8 cellular contexts compared by ENCODE assay signal in genomic region chr4:48269861-48270515, GRCh38. TPM values are rescaled to one million over a fixed set of nuclear protein-coding genes. Genes with fewer than 3 reads are reported as not detected.
A peak's percentile ranks its signal among the peaks of the same experiment; 100 is the strongest.
DNase-seq lines count a peak whose midpoint lies in the region; ATAC-seq and TF ChIP-seq lines count a peak whose summit lies in the region.

No MANE protein-coding gene starts in this region.

- H3K4me1 ChIP-seq in MM.1S (ENCODE audit: low read length) (peaks cover 14% of the 10 kb centered on the region), cardiac muscle cell (ENCODE audit: low read depth) (peaks cover 2% of the 10 kb centered on the region), upper lobe of left lung (peaks cover 0 to 11% (median 7%) of the 10 kb centered on the region in 4 donors)

- H3K36me3 ChIP-seq in GM06990 (ENCODE audit: control insufficient read depth, insufficient read depth, low read length): no peaks in the 10 kb centered on the region; the same call in 1 of the 2 replicates
- H3K36me3 ChIP-seq in MM.1S (replicated peaks; ENCODE audit: insufficient read depth, low read length): no peaks in the 10 kb centered on the region
- no peaks in the 10 kb centered on the region for H3K36me3 ChIP-seq in cardiac muscle cell
- no peaks in the 10 kb centered on the region for H3K36me3 ChIP-seq in upper lobe of left lung

- peaks cover 19% of the 10 kb centered on the region for H3F3A ChIP-seq in MM.1S (ENCODE audit: insufficient read depth, low read length)

- no peak for TF ChIP-seq CTCF in GM06990 (IDR thresholded peaks at IDR 0.05; ENCODE audit: insufficient read depth, low read length, poor library complexity, severe bottlenecking)
- peak; percentile 18; the same call in 1 of the 2 replicates for TF ChIP-seq CTCF in MM.1S (IDR thresholded peaks at IDR 0.05; ENCODE audit: low read length)
- TF ChIP-seq CTCF in cardiac muscle cell (IDR thresholded peaks at IDR 0.05; ENCODE audit: low read depth, low read length): peak; percentile 28
- peak in 3 of 6 experiments; percentile 34 to 55 (median 51) for TF ChIP-seq CTCF in upper lobe of left lung (IDR thresholded peaks at IDR 0.05)

- H3K4me3 Mint-ChIP-seq in activated naive CD8-positive, alpha-beta T cell treated with anti-CD3 and anti-CD28 coated beads for 36 hours: peak overlapping the region; percentile 93

- H3K9me3 ChIP-seq in MM.1S (replicated peaks; ENCODE audit: insufficient read depth, low read length): no peaks in the 10 kb centered on the region
- H3K9me3 ChIP-seq in cardiac muscle cell (ENCODE audit: low read depth): no peaks in the 10 kb centered on the region
- H3K9me3 ChIP-seq in upper lobe of left lung: no peaks in the 10 kb centered on the region

- no peaks in the 10 kb centered on the region for H4K20me1 ChIP-seq in MM.1S (ENCODE audit: insufficient read depth, low read length)

- WGBS in upper lobe of left lung, 2 donors: 4 to 42% methylated on average over 2 to 22 of the region's 41 CpGs

- DNase-seq in GM06990 (ENCODE audit: extremely low read depth, insufficient read length) (peak; percentile 94), HCEC 1CT (peak; percentile 77), MM.1S (peak; percentile 92), SKM-1 (lab: John Stamatoyannopoulos, UW; ENCODE audit: unreplicated experiment) (peak; percentile 75), cardiac muscle cell (ENCODE audit: low read depth in 1 of 2, low spot score in 1 of 2) (peak; percentile 74 to 94), pons (ENCODE audit: low spot score) (peak; percentile 28), upper lobe of left lung (peak; percentile 97 to 99)
- peak; percentile 91 for DNase-seq in activated naive CD8-positive, alpha-beta T cell treated with anti-CD3 and anti-CD28 coated beads for 36 hours

- H3K9me3 Mint-ChIP-seq in activated naive CD8-positive, alpha-beta T cell treated with anti-CD3 and anti-CD28 coated beads for 36 hours: peaks cover 2% of the 10 kb centered on the region

- H3K27me3 ChIP-seq in GM06990 (replicated peaks; ENCODE audit: control insufficient read depth, insufficient read depth, low read length) (no peaks in the 10 kb centered on the region), MM.1S (replicated peaks; ENCODE audit: insufficient read depth, low read length) (no peaks in the 10 kb centered on the region), cardiac muscle cell (no peaks in the 10 kb centered on the region), upper lobe of left lung (no peaks in the 10 kb centered on the region)

- H2AFZ ChIP-seq in MM.1S (ENCODE audit: low read length): peak overlapping the region; percentile 79

- no peaks in the 10 kb centered on the region for H3K9me2 ChIP-seq in MM.1S (replicated peaks; ENCODE audit: insufficient read depth, low read length)

- H3K4me3 ChIP-seq in GM06990 (replicated peaks; ENCODE audit: low read depth, low read length): peak overlapping the region; percentile 94
- peak overlapping the region; percentile 70 for H3K4me3 ChIP-seq in MM.1S (ENCODE audit: low read length)
- H3K4me3 ChIP-seq in cardiac muscle cell: peak overlapping the region; percentile 85
- H3K4me3 ChIP-seq in upper lobe of left lung: peak overlapping the region; percentile 70 to 98 (median 81)

- peak overlapping the region; percentile 87 for H3K27ac Mint-ChIP-seq in activated naive CD8-positive, alpha-beta T cell treated with anti-CD3 and anti-CD28 coated beads for 36 hours

- H3K9ac ChIP-seq in MM.1S (ENCODE audit: low read length): peak overlapping the region; percentile 80

- no peaks in the 10 kb centered on the region for H3K27me3 Mint-ChIP-seq in activated naive CD8-positive, alpha-beta T cell treated with anti-CD3 and anti-CD28 coated beads for 36 hours

- no peak for TF ChIP-seq EP300 in upper lobe of left lung (IDR thresholded peaks at IDR 0.05)

- TF ChIP-seq POLR2A in upper lobe of left lung (IDR thresholded peaks at IDR 0.05): peak in 1 of 4 donors; percentile 14

- peaks cover 19% of the 10 kb centered on the region for H3K4me1 Mint-ChIP-seq in activated naive CD8-positive, alpha-beta T cell treated with anti-CD3 and anti-CD28 coated beads for 36 hours

- peak overlapping the region; percentile 62 for H3K4me2 ChIP-seq in MM.1S (ENCODE audit: low read depth, low read length)

- H3K36me3 Mint-ChIP-seq in activated naive CD8-positive, alpha-beta T cell treated with anti-CD3 and anti-CD28 coated beads for 36 hours: peaks cover 4% of the 10 kb centered on the region

- H3K27ac ChIP-seq in MM.1S (ENCODE audit: low read length) (peak overlapping the region; percentile 91), cardiac muscle cell (peak overlapping the region; percentile 59), upper lobe of left lung (peak overlapping the region; percentile 86 to 93 (median 90))

- H3K79me2 ChIP-seq in MM.1S (ENCODE audit: low read length): peaks cover 44% of the 10 kb centered on the region

- ATAC-seq in upper lobe of left lung (ENCODE audit: low FRiP score in 2 of 2): peak; percentile 98 to 99

RNA-seq across cellular contexts. Expression of gene TEC, which starts 0.3 kb away (rescaled TPM):
- total RNA-seq in activated naive CD8-positive, alpha-beta T cell treated with anti-CD3 and anti-CD28 coated beads for 36 hours: 1 to 10 TPM; 3.4 to 3.9 TPM
- total RNA-seq in cardiac muscle cell: 3.2 and 4.1 TPM in 2 replicates
- polyA plus RNA-seq in cardiac muscle cell: 4.0 and 4.7 TPM in 2 replicates
- total RNA-seq in upper lobe of left lung: 10 to 100 TPM in 3 of 6 donors, 1 to 10 TPM in 3; 5.9 to 26.2 (median 10.1) TPM

Comparison
In these comparisons a context has a peak if more than half of its experiments do, and no peak if none do; other contexts are left out.
1. Peak in every context shown above with its lines: DNase-seq, ATAC-seq, H3K4me3 ChIP-seq and H3K27ac ChIP-seq.
2. DNase-seq: peak in every context shown above with its lines; median percentile 98 in upper lobe of left lung; 94 in GM06990; 92 in MM.1S; 91 in activated naive CD8-positive, alpha-beta T cell treated with anti-CD3 and anti-CD28 coated beads for 36 hours; 84 in cardiac muscle cell; 77 in HCEC 1CT; 75 in SKM-1; 28 in pons.